ENCODE assay signal across 18 cellular contexts in genomic region chr3:49967307-49967706, GRCh38. TPM values are rescaled to one million over a fixed set of nuclear protein-coding genes. Genes with fewer than 3 reads are reported as not detected.
DNase-seq lines count a peak whose midpoint lies in the region; ATAC-seq, FAIRE-seq and TF ChIP-seq lines count a peak whose summit lies in the region.
"Had no signal": no experiment of that assay in that cellular context is flagged by ENCODE, and none has a peak within 500 bp of the region (broad histone marks: within the 10 kb centered on the region; RNA-seq: fewer than 3 reads in every experiment).

No MANE protein-coding gene starts in this region.

- no peak overlapping the region for H2AFZ ChIP-seq in osteoblast (ENCODE audit: low read length)

- H3K4me1 ChIP-seq in adrenal gland (replicated peaks in 1 of 2) (peaks cover 17 to 34% of the 10 kb centered on the region in 2 donors), osteoblast (ENCODE audit: insufficient read depth, low read length) (peaks cover 18% of the 10 kb centered on the region), gastrocnemius medialis (peaks cover 0 to 8% of the 10 kb centered on the region in 2 donors), small intestine (ENCODE audit: control insufficient read depth in 2 of 2, insufficient read depth in 1 of 2, low read depth in 1 of 2, low read length in 1 of 2) (peaks cover 0 to 7% of the 10 kb centered on the region in 2 donors)

- intact Hi-C loops in adrenal gland (cut with DNase I), result no loop called here
- intact Hi-C loops in gastrocnemius medialis (cut with DNase I; ENCODE audit: low total_unique reads), result no loop called here

- H3K4me3 ChIP-seq in AG04450 (ENCODE audit: low read depth, low read length) (no peak overlapping the region), adrenal gland (no peak overlapping the region), fibroblast of the aortic adventitia (ENCODE audit: low read depth, low read length) (no peak overlapping the region), osteoblast (ENCODE audit: insufficient read depth, low read length) (no peak overlapping the region), gastrocnemius medialis (no peak overlapping the region), small intestine (ENCODE audit: low read depth in 1 of 2, low read length in 2 of 2) (no peak overlapping the region)
- H3K4me3 ChIP-seq: A549 had no signal

- H3K79me2 ChIP-seq in osteoblast (ENCODE audit: insufficient read depth, low read length), result peaks cover 62% of the 10 kb centered on the region

- DNase-seq in AG04450 (ENCODE audit: low read depth, low spot score) (no peak), adrenal gland (peak in 3 of 7 donors; percentile 15 to 49 (median 27)), fibroblast of the aortic adventitia (ENCODE audit: low read depth) (peak; percentile 68), osteoblast (ENCODE audit: insufficient read length, low spot score, missing footprints) (peak; percentile 55), gastrocnemius medialis (no peak), small intestine (no peak), RKO (ENCODE audit: low spot score) (no peak), inferior parietal cortex (ENCODE audit: extremely low spot score) (no peak)
- DNase-seq: activated effector memory CD4-positive, alpha-beta T cell treated with Interleukin-2 at 50 U/mL for 16 hours; HCEC 1CT; Kasumi-1; left cardiac atrium; NCI-H1105 treated with DMSO at 0.1 percent for 48 hours; posterior cingulate gyrus; stimulated activated CD4-positive, alpha-beta T cell treated with anti-CD3 and anti-CD28 coated beads, Interleukin-12 subunit alpha, Interleukin-12 subunit beta, amount 100 ng/mL, for 4 hours; stimulated activated naive CD4-positive, alpha-beta T cell treated with Interleukin-2 at 50 U/mL for 16 hours had no signal

- TF ChIP-seq POLR2A in adrenal gland (IDR thresholded peaks at IDR 0.05) (no peak), gastrocnemius medialis (IDR thresholded peaks at IDR 0.05) (no peak)

- peaks cover 12% of the 10 kb centered on the region for H4K20me1 ChIP-seq in osteoblast (ENCODE audit: insufficient read depth, low read length)

- POLR2A ChIA-PET in AG04450 (lab: Yijun Ruan, JAX), result interaction anchor here (0.6 kb wide), 2 partner anchors 14 kb away, joined by 3 read pairs; no protein-coding TSS in a partner anchor

- TF ChIP-seq CTCF in AG04450 (IDR thresholded peaks at IDR 0.05; ENCODE audit: low read depth, low read length) (no peak), adrenal gland (IDR thresholded peaks at IDR 0.05) (no peak), fibroblast of the aortic adventitia (IDR thresholded peaks at IDR 0.05; ENCODE audit: insufficient read depth, low read length) (no peak), osteoblast (IDR thresholded peaks at IDR 0.05; ENCODE audit: extremely low read depth, low read depth, low read length) (no peak), gastrocnemius medialis (IDR thresholded peaks at IDR 0.05 in 4 of 5, conservative IDR thresholded peaks at IDR 0.05 in 1 of 5) (no peak)

- peaks cover 0 to 17% of the 10 kb centered on the region in 2 donors for H3K36me3 ChIP-seq in adrenal gland (replicated peaks in 1 of 2)
- H3K36me3 ChIP-seq in osteoblast (ENCODE audit: insufficient read depth, low read length), result peaks cover 10% of the 10 kb centered on the region
- H3K36me3 ChIP-seq in gastrocnemius medialis, result peaks cover 0 to 5% of the 10 kb centered on the region in 2 donors
- peaks cover 0 to 2% of the 10 kb centered on the region in 2 donors for H3K36me3 ChIP-seq in small intestine (ENCODE audit: control insufficient read depth in 2 of 2, insufficient read depth in 2 of 2, low read length in 2 of 2)

- H3K27me3 ChIP-seq in AG04450 (ENCODE audit: control insufficient read depth, insufficient read depth, low read length) (no peaks in the 10 kb centered on the region), adrenal gland (no peaks in the 10 kb centered on the region), osteoblast (ENCODE audit: insufficient read depth, low read length) (no peaks in the 10 kb centered on the region), gastrocnemius medialis (no peaks in the 10 kb centered on the region), small intestine (ENCODE audit: control insufficient read depth in 2 of 2, insufficient read depth in 2 of 2, low read length in 2 of 2) (no peaks in the 10 kb centered on the region)

- no peak for ATAC-seq in gastrocnemius medialis
- ATAC-seq: A549, esophagus mucosa, left cardiac atrium had no signal

- in situ Hi-C loops in gastrocnemius medialis (cut with MboI; ENCODE audit: low sequenced_read_pairs in 4 of 4), result no loop called here

- no peaks in the 10 kb centered on the region for H3K9me3 ChIP-seq in AG04450 (ENCODE audit: control insufficient read depth, insufficient read depth, low read length)
- no peaks in the 10 kb centered on the region for H3K9me3 ChIP-seq in adrenal gland (replicated peaks in 1 of 3)
- H3K9me3 ChIP-seq in osteoblast (ENCODE audit: low read depth, low read length), result no peaks in the 10 kb centered on the region
- H3K9me3 ChIP-seq in gastrocnemius medialis, result no peaks in the 10 kb centered on the region
- no peaks in the 10 kb centered on the region for H3K9me3 ChIP-seq in small intestine (ENCODE audit: control insufficient read depth, low read depth)
- H3K9me3 ChIP-seq: A549 had no signal

- 51 to 60% (median 55%) methylated on average over 5 of the region's 5 CpGs for WGBS in adrenal gland, 4 donors
- WGBS in small intestine, 3 donors, result 72 to 87% (median 82%) methylated on average over 5 of the region's 5 CpGs

- H3K4me2 ChIP-seq in osteoblast (ENCODE audit: insufficient read depth, low read length), result no peak overlapping the region
- H3K4me2 ChIP-seq: A549 had no signal

- no peak for FAIRE-seq in small intestine (lab: Jason Lieb, UNC)
- FAIRE-seq: A549 had no signal

- CTCF ChIA-PET in AG04450 (lab: Charles Lee), result no interaction called here

- H3K27ac ChIP-seq in AG04450 (ENCODE audit: low read depth, low read length), result peak overlapping the region; percentile 12
- peak overlapping the region in 4 of 5 donors; percentile 6 to 67 (median 32) for H3K27ac ChIP-seq in adrenal gland
- H3K27ac ChIP-seq in osteoblast (ENCODE audit: low read depth, low read length), result no peak overlapping the region
- no peak overlapping the region for H3K27ac ChIP-seq in gastrocnemius medialis
- H3K27ac ChIP-seq in small intestine (ENCODE audit: low read depth in 1 of 2, low read length in 1 of 2), result no peak overlapping the region
- H3K27ac ChIP-seq: A549 had no signal

RNA-seq across cellular contexts. Expression of gene RBM6, which starts 27.4 kb away (rescaled TPM):
- polyA plus RNA-seq in AG04450 (2011; rRNA removed) (48.4 and 62.8 TPM in 2 replicates), adrenal gland (100 to 1,000 TPM in 2 of 3 donors, 10 to 100 TPM in 1; 54.6 to 700 (median 224) TPM), small intestine (100 to 1,000 TPM in 2 of 3 donors, 10 to 100 TPM in 1; 61.0 to 409 (median 207) TPM)
- polyA minus RNA-seq in AG04450 (2011; rRNA and poly(A)+ RNA removed), result 27.0 and 27.8 TPM in 2 replicates
- total RNA-seq in adrenal gland (100 to 1,000 TPM in 2 of 8 donors, 10 to 100 TPM in 6; 34.8 to 105 (median 67.6) TPM), fibroblast of the aortic adventitia (ENCODE audit: low replicate concordance) (48.5 and 82.5 TPM in 2 replicates), osteoblast (50.7 and 55.1 TPM in 2 replicates), gastrocnemius medialis (10 to 100 TPM; 27.2 to 55.6 (median 30.6) TPM)

RNA-seq across cellular contexts. Expression of gene MON1A, which starts 37.7 kb away (rescaled TPM):
- 7.1 and 8.1 TPM in 2 replicates for polyA plus RNA-seq in AG04450 (2011; rRNA removed)
- polyA minus RNA-seq in AG04450 (2011; rRNA and poly(A)+ RNA removed), result 6.9 and 11.5 TPM in 2 replicates
- 10 to 100 TPM; 11.5 to 21.1 (median 14.3) TPM for total RNA-seq in adrenal gland
- 10 to 100 TPM; 10.6 to 14.2 (median 12.9) TPM for polyA plus RNA-seq in adrenal gland
- 3.4 and 12.8 TPM in 2 replicates for total RNA-seq in fibroblast of the aortic adventitia (ENCODE audit: low replicate concordance)
- total RNA-seq in osteoblast, result 13.0 and 14.1 TPM in 2 replicates
- 10 to 100 TPM; 13.9 to 41.9 (median 23.9) TPM for total RNA-seq in gastrocnemius medialis
- polyA plus RNA-seq in small intestine, result 10 to 100 TPM; 28.6 to 48.1 (median 31.2) TPM

Comparison
In these comparisons a context has a peak if more than half of its experiments do, and no peak if none do; other contexts are left out.
1. DNase-seq: peak in fibroblast of the aortic adventitia (single experiment) and osteoblast (single experiment); none in AG04450 (single experiment), gastrocnemius medialis (0 of 2), small intestine (single experiment), RKO (single experiment) and inferior parietal cortex (single experiment).
2. H3K27ac ChIP-seq: peak in AG04450 (single experiment) and adrenal gland (4 of 5); none in osteoblast (single experiment), gastrocnemius medialis (0 of 4) and small intestine (0 of 2).